12 cellular contexts compared by ENCODE assay signal in genomic region chrX:120358687-120359086, GRCh38. TPM values are rescaled to one million over a fixed set of nuclear protein-coding genes. Genes with fewer than 3 reads are reported as not detected.
DNase-seq lines count a peak whose midpoint lies in the region; ATAC-seq and TF ChIP-seq lines count a peak whose summit lies in the region.
"Had no signal": no experiment of that assay in that cellular context is flagged by ENCODE, and none has a peak within 500 bp of the region (broad histone marks: within the 10 kb centered on the region; RNA-seq: fewer than 3 reads in every experiment).

No MANE protein-coding gene starts in this region.

- DNase-seq in NCI-H524 (lab: John Stamatoyannopoulos, UW) (peak; percentile 37 to 48), NCI-H524 treated with DMSO at 0.1 percent for 48 hours (lab: John Stamatoyannopoulos, UW) (no peak), NCI-H2227 treated with DMSO at 0.1 percent for 48 hours (lab: John Stamatoyannopoulos, UW) (peak; percentile 84), cerebellum (ENCODE audit: low spot score) (peak; percentile 4)
- peak; percentile 23 for DNase-seq in stimulated activated CD4-positive, alpha-beta T cell treated with anti-CD3 and anti-CD28 coated beads, Interleukin-2, amount 100 ng/mL, for 4 hours (ENCODE audit: low read depth)
- DNase-seq: heart right ventricle, KBM-7 had no signal

- 45 to 86% methylated on average over 1 to 3 of the region's 5 CpGs for whole genome bisulfite sequencing in gastroesophageal sphincter (ENCODE audit: low coverage in 1 of 2), 2 donors

- no peaks in the 10 kb centered on the region for H3K4me1 ChIP-seq in gastroesophageal sphincter
- H3K4me1 ChIP-seq: ascending aorta, heart right ventricle had no signal

- no peak for TF ChIP-seq EP300 in gastroesophageal sphincter (IDR thresholded peaks at IDR 0.05)

- H3K4me3 ChIP-seq in gastroesophageal sphincter = no peak overlapping the region
- H3K4me3 ChIP-seq: ascending aorta, heart right ventricle had no signal

- TF ChIP-seq POLR2A in GM18505 (IDR thresholded peaks at IDR 0.05; ENCODE audit: borderline replicate concordance, extremely low read depth, insufficient read depth, insufficient read length) (no peak), gastroesophageal sphincter (IDR thresholded peaks at IDR 0.05) (no peak)

- ATAC-seq in GM18505 (IDR thresholded peaks at IDR 0.05; ENCODE audit: unreplicated experiment) = no peak
- no peak for ATAC-seq in gastroesophageal sphincter
- no peak for ATAC-seq in GM21737 (IDR thresholded peaks at IDR 0.05; ENCODE audit: unreplicated experiment)
- ATAC-seq: heart right ventricle had no signal

- no peaks in the 10 kb centered on the region for H3K36me3 ChIP-seq in gastroesophageal sphincter
- H3K36me3 ChIP-seq: ascending aorta, heart right ventricle had no signal

- H3K27ac ChIP-seq in gastroesophageal sphincter = no peak overlapping the region
- H3K27ac ChIP-seq: ascending aorta, heart right ventricle had no signal

- TF ChIP-seq CTCF in gastroesophageal sphincter (IDR thresholded peaks at IDR 0.05) = no peak

- no peaks in the 10 kb centered on the region for H3K9me3 ChIP-seq in gastroesophageal sphincter
- H3K9me3 ChIP-seq: ascending aorta, heart right ventricle had no signal

- H3K27me3 ChIP-seq in gastroesophageal sphincter = no peaks in the 10 kb centered on the region
- H3K27me3 ChIP-seq: ascending aorta had no signal

RNA-seq across cellular contexts. Expression of gene ATP1B4, which starts 3.2 kb away (rescaled TPM):
- total RNA-seq in cerebellum (not detected), gastroesophageal sphincter (not detected)
- total RNA-seq: ascending aorta, osteocyte had no signal

RNA-seq across cellular contexts. Expression of gene TMEM255A, which starts 47.4 kb away (rescaled TPM):
- 2.1 TPM for total RNA-seq in cerebellum
- 1 to 10 TPM in 3 of 4 donors, under 1 TPM in 1; 0.16 to 8.9 (median 4.1) TPM for total RNA-seq in gastroesophageal sphincter
- total RNA-seq: ascending aorta had no signal
